23 cellular contexts compared by ENCODE assay signal in the genomic region with DNA sequence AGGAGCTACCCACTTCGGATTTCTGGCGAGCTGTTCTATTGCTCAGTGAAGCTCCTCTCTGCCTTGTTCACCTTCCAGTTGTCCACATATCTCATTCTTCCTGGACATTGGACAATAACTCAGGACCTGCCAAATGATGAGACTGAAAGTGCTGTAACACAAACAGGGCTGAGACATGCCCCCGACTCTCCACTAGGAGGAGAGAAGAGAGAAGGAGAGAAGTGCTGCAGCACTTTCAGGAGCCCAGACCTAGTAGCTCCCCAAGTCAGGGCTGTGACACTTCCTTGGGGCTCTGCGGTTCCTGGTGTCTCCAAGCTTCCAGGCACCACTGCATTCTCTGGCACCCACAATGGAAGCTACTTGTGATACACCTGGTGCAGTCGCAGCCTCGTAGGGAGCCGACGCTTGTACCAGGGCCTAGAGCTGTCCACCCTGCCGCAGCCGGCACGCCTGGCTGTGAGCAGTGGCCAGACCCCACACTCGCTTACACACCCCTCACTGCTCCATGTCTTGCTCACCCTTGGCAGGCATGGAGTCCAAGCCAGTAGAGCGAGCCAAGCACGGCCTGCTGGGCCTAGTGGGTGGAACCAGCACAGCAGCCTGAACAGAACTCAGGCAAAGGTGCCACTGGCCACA.
DNase-seq lines count a peak whose midpoint lies in the region; ATAC-seq, FAIRE-seq and TF ChIP-seq lines count a peak whose summit lies in the region.
"Had no signal": no experiment of that assay in that cellular context is flagged by ENCODE, and none has a peak within 500 bp of the region (broad histone marks: within the 10 kb centered on the region; RNA-seq: fewer than 3 reads in every experiment).

No MANE protein-coding gene starts in this region.

- no peak for TF ChIP-seq EP300 in GM12878 (IDR thresholded peaks at IDR 0.05; ENCODE audit: borderline replicate concordance in 1 of 2, control insufficient read depth in 1 of 2, low read depth in 2 of 2, low read length in 2 of 2)

- no peaks in the 10 kb centered on the region for H3K36me3 Mint-ChIP-seq in neural progenitor cell
- H3K36me3 Mint-ChIP-seq: CD8-positive, alpha-beta memory T cell had no signal

- no peaks in the 10 kb centered on the region for H3K27me3 Mint-ChIP-seq in neural progenitor cell (ENCODE audit: insufficient read depth, low read depth)
- H3K27me3 Mint-ChIP-seq: CD8-positive, alpha-beta memory T cell had no signal

- DNase-seq in Jurkat, Clone E6-1 (ENCODE audit: low read depth, low spot score) = peak; percentile 5
- DNase-seq in GM12878 (ENCODE audit: low read depth, low spot score) = no peak
- DNase-seq in neural progenitor cell (ENCODE audit: low spot score) = no peak
- DNase-seq in NCI-H345 treated with DMSO at 0.1 percent for 48 hours (lab: John Stamatoyannopoulos, UW; ENCODE audit: unreplicated experiment) = no peak
- DNase-seq in NCI-H2107 (lab: John Stamatoyannopoulos, UW) = no peak
- DNase-seq: Calu3; CD8-positive, alpha-beta memory T cell; EL; GF-D8; GOT3; MM.1S; NCI-H1048; NCI-H1436; NCI-H187 treated with DMSO at 0.1 percent for 48 hours; NCI-H2227 treated with DMSO at 0.1 percent for 48 hours; NCI-H510A treated with DMSO at 0.1 percent for 48 hours; NCI-H748 treated with DMSO at 0.1 percent for 48 hours; NK-92 treated with Interleukin-12 subunit alpha and Interleukin-12 subunit beta, amount 100 ng/mL, for 24 hours had no signal

- H3K4me3 Mint-ChIP-seq in neural progenitor cell = no peak overlapping the region
- H3K4me3 Mint-ChIP-seq: CD8-positive, alpha-beta memory T cell had no signal

- in situ Hi-C loops in GM12878 (cut with MboI) = no loop called here

- SMC1A ChIA-PET in GM12878 (lab: Charles Lee; ENCODE audit: uncharacterized antibody, unreplicated experiment) = no interaction called here

- POLR2A ChIA-PET in GM12878 (lab: Charles Lee) = no interaction called here

- H3K27ac ChIP-seq in GM12878 (ENCODE audit: control insufficient read depth, insufficient read depth) (no peak overlapping the region), neural progenitor cell (no peak overlapping the region)
- H3K27ac ChIP-seq: C4-2B had no signal

- no peaks in the 10 kb centered on the region for H4K20me1 ChIP-seq in GM12878 (ENCODE audit: control insufficient read depth, insufficient read depth)
- no peaks in the 10 kb centered on the region for H4K20me1 ChIP-seq in neural progenitor cell (ENCODE audit: low read depth)

- H3K4me1 Mint-ChIP-seq in neural progenitor cell = no peaks in the 10 kb centered on the region
- H3K4me1 Mint-ChIP-seq: CD8-positive, alpha-beta memory T cell had no signal

- FAIRE-seq in GM12878 (lab: Jason Lieb, UNC) = no peak
- FAIRE-seq: K562 had no signal

- H3K27ac Mint-ChIP-seq in neural progenitor cell = no peak overlapping the region
- H3K27ac Mint-ChIP-seq: CD8-positive, alpha-beta memory T cell had no signal

- H3F3A ChIP-seq in neural progenitor cell (ENCODE audit: low read depth) = no peaks in the 10 kb centered on the region

- peak; percentile 46 for ATAC-seq in GM12878
- ATAC-seq in GM18867 (IDR thresholded peaks at IDR 0.05; ENCODE audit: unreplicated experiment) = no peak
- ATAC-seq: K562, Panc1 had no signal

- intact Hi-C loops in GM12878 (cut with micrococcal nuclease; ENCODE audit: unreplicated experiment) = no loop called here

- H3K9me3 ChIP-seq in GM12878 (replicated peaks; ENCODE audit: control insufficient read depth, insufficient read depth, low read length) (no peaks in the 10 kb centered on the region), neural progenitor cell (ENCODE audit: low read depth) (no peaks in the 10 kb centered on the region)

- RAD21 ChIA-PET in GM12878 (lab: Charles Lee; ENCODE audit: unreplicated experiment) = no interaction called here

- no peak for TF ChIP-seq POLR2A in GM12878 (IDR thresholded peaks at IDR 0.05; ENCODE audit: low read depth, low read length)

- H3K4me2 ChIP-seq in GM12878 (ENCODE audit: control insufficient read depth, insufficient read depth) (no peak overlapping the region), neural progenitor cell (no peak overlapping the region)

- H3K4me3 ChIP-seq in Jurkat, Clone E6-1 (ENCODE audit: low read length) = no peak overlapping the region
- no peak overlapping the region for H3K4me3 ChIP-seq in GM12878
- H3K4me3 ChIP-seq in neural progenitor cell = no peak overlapping the region
- H3K4me3 ChIP-seq: K562 had no signal

- 46% methylated on average over 14 of the region's 14 CpGs for WGBS in GM12878 (ENCODE audit: insufficient coverage, insufficient replicate concordance, low lambda C conversion rate, missing lambda C conversion rate)

- no peak for TF ChIP-seq RAD21 in GM12878 (IDR thresholded peaks at IDR 0.05; ENCODE audit: insufficient read depth, low read depth, low read length)

- peak; percentile 19; the same call in 1 of the 3 replicates for TF ChIP-seq CTCF in GM12872 (IDR thresholded peaks at IDR 0.05; ENCODE audit: insufficient read depth, low read depth, low read length)
- TF ChIP-seq CTCF in GM12878 (IDR thresholded peaks at IDR 0.05 in 2 of 3, conservative IDR thresholded peaks at IDR 0.05 in 1 of 3; ENCODE audit: control insufficient read depth in 2 of 3, extremely low read depth in 1 of 3, insufficient read depth in 1 of 3, low read depth in 3 of 3, low read length in 3 of 3) = no peak
- TF ChIP-seq CTCF in neural progenitor cell (IDR thresholded peaks at IDR 0.05) = peak; percentile 4

- CTCF ChIA-PET in GM12878 (lab: Yijun Ruan, JAX) = no interaction called here

- BruUV-seq in GM12878 (replicated peaks; lab: Mats Ljungman, UMichigan) = no TSS peak

- H3K9ac ChIP-seq in GM12878 (ENCODE audit: control insufficient read depth, insufficient read depth, low read length) = no peak overlapping the region
- no peak overlapping the region for H3K9ac ChIP-seq in neural progenitor cell

- H3K9me3 Mint-ChIP-seq in neural progenitor cell = no peaks in the 10 kb centered on the region

- H3K36me3 ChIP-seq in GM12878 (ENCODE audit: control insufficient read depth in 2 of 2, insufficient read depth in 2 of 2, low read length in 1 of 2) (no peaks in the 10 kb centered on the region), neural progenitor cell (no peaks in the 10 kb centered on the region)

- H3K27me3 ChIP-seq in GM12878 (replicated peaks in 1 of 2; ENCODE audit: control insufficient read depth in 2 of 2, insufficient read depth in 2 of 2, low read length in 1 of 2) (no peaks in the 10 kb centered on the region), neural progenitor cell (no peaks in the 10 kb centered on the region)

- no peaks in the 10 kb centered on the region for H3K79me2 ChIP-seq in GM12878 (ENCODE audit: control insufficient read depth, insufficient read depth, low read length)
- H3K79me2 ChIP-seq in neural progenitor cell (ENCODE audit: low read depth) = no peaks in the 10 kb centered on the region

- H2AFZ ChIP-seq in GM12878 (ENCODE audit: control insufficient read depth, low read depth, low read length) (no peak overlapping the region), neural progenitor cell (replicated peaks) (no peak overlapping the region)

- H3K4me1 ChIP-seq in GM12878 (ENCODE audit: control insufficient read depth, insufficient read depth, low read length) (no peaks in the 10 kb centered on the region), neural progenitor cell (no peaks in the 10 kb centered on the region)

TF ChIP-seq in GM12878, 131 proteins besides CTCF, POLR2A, EP300 and RAD21:
- TF ChIP-seq LARP7 (IDR thresholded peaks at IDR 0.05) = no peak
TF ChIP-seq in GM12878: peak in this region for 0.

Comparison
In these comparisons a context has a peak if more than half of its experiments do, and no peak if none do; other contexts are left out.
1. CTCF ChIP-seq: peak in GM12872 (single experiment) and neural progenitor cell (single experiment); none in GM12878 (0 of 3).